ENCODE assay signal across 36 cellular contexts in genomic region chr18:21722687-21723086, GRCh38.
"Had no signal": no experiment of that assay in that cellular context is flagged by ENCODE, and none has a peak within 500 bp of the region (broad histone marks: within the 10 kb centered on the region; RNA-seq: fewer than 3 reads in every experiment).

No MANE protein-coding gene starts in this region.

- ATAC-seq: activated CD8-positive, alpha-beta T cell treated with anti-CD3 and anti-CD28 coated beads for 36 hours; activated naive CD4-positive, alpha-beta T cell treated with anti-CD3 and anti-CD28 coated beads, Interleukin-2, amount 50 U/mL, for 72 hours; activated T-cell treated with anti-CD3 and anti-CD28 coated beads, Interleukin-2, amount 50 U/mL, for 4 hours; activated T-cell treated with anti-CD3 and anti-CD28 coated beads, Interleukin-2, amount 50 U/mL, for 72 hours; activated T-helper 17 cell treated with anti-CD3 and anti-CD28 coated beads, Interleukin-2, amount 50 U/mL, for 72 hours; body of pancreas had no signal

- DNase-seq: activated B cell treated with CpG ODN at 0.5 μM for 24 hours; activated CD4-positive, alpha-beta memory T cell treated with anti-CD3 and anti-CD28 coated beads for 36 hours; activated CD4-positive, alpha-beta T cell treated with anti-CD3 and anti-CD28 coated beads for 4 hours; activated CD4-positive, alpha-beta T cell treated with anti-CD3 and anti-CD28 coated beads, Interleukin-2, amount 10 ng/mL, durations not matched to agents 24 days and 14 days; activated CD4-positive, alpha-beta T cell treated with anti-CD3 and anti-CD28 coated beads, Interleukin-2, amount 50 U/mL, for 1 hour; activated CD4-positive, alpha-beta T cell treated with anti-CD3 and anti-CD28 coated beads, Interleukin-2, amount 50 U/mL, for 4 hours; activated CD4-positive, CD25-positive, alpha-beta regulatory T cell treated with anti-CD3 and anti-CD28 coated beads, Interleukin-2, amount 50 U/mL, for 72 hours; activated CD8-positive, alpha-beta memory T cell treated with anti-CD3 and anti-CD28 coated beads, Interleukin-2, amount 50 U/mL, for 4 hours; activated CD8-positive, alpha-beta T cell treated with anti-CD3 and anti-CD28 coated beads for 36 hours; activated effector memory CD4-positive, alpha-beta T cell treated with anti-CD3 and anti-CD28 coated beads, Interleukin-2, amount 50 U/mL, for 16 hours; activated gamma-delta T cell treated with Interleukin-2 at 50 U/mL for 16 hours; activated naive CD4-positive, alpha-beta T cell; activated naive CD4-positive, alpha-beta T cell treated with anti-CD3 and anti-CD28 coated beads for 36 hours; activated naive CD4-positive, alpha-beta T cell treated with anti-CD3 and anti-CD28 coated beads, Interleukin-2, amount 50 U/mL, for 16 hours; activated naive CD8-positive, alpha-beta T cell treated with anti-CD3 and anti-CD28 coated beads for 36 hours; activated T-cell treated with anti-CD3 and anti-CD28 coated beads for 4 hours; activated T-cell treated with anti-CD3 and anti-CD28 coated beads, Interleukin-2, amount 50 U/mL, for 1 hour; activated T-cell treated with anti-CD3 and anti-CD28 coated beads, Interleukin-2, amount 50 U/mL, for 4 hours; activated T-cell treated with anti-CD3 and anti-CD28 coated beads, Interleukin-2, amount 50 U/mL, for 72 hours; adrenal gland; amniotic stem cell; aorta; body of pancreas; brain microvascular endothelial cell; caudate nucleus; cerebellar nuclear complex; T-helper 1 cell; T-helper 2 cell; T-helper 9 cell had no signal

- H3K9me3 ChIP-seq: adrenal gland, body of pancreas, breast epithelium had no signal

- H3K4me3 ChIP-seq: adrenal gland, body of pancreas, breast epithelium, cardiac muscle cell had no signal

- H3K4me1 ChIP-seq: adrenal gland, body of pancreas, breast epithelium had no signal

- FAIRE-seq: astrocyte, TTC549 had no signal

- H3K36me3 ChIP-seq: adrenal gland, brain microvascular endothelial cell, breast epithelium, cardiac muscle cell had no signal

- H3K27ac ChIP-seq: adrenal gland, body of pancreas, brain microvascular endothelial cell, breast epithelium, cardiac muscle cell, VCaP had no signal

- H3K27me3 ChIP-seq: adrenal gland, body of pancreas, brain microvascular endothelial cell, breast epithelium, cardiac muscle cell had no signal
